Comparison of ENCODE assay signal across 8 cellular contexts in genomic region chr22:19029113-19030103, GRCh38.
DNase-seq lines count a peak whose midpoint lies in the region; TF ChIP-seq lines count a peak whose summit lies in the region.
"Not testable (repeated sequence)": the region's sequence is repeated elsewhere in the genome, so short reads cannot be mapped to it uniquely, and the experiment has no call there.

No MANE protein-coding gene starts in this region.

- H3K4me2 ChIP-seq in neuronal stem cell (ENCODE audit: insufficient read depth, low read length, poor library complexity, severe bottlenecking), result peak overlapping the region; percentile 54

- H2BK5ac ChIP-seq in neuronal stem cell (ENCODE audit: low read length), result not testable (repeated sequence)

- not testable (repeated sequence) for TF ChIP-seq CTCF in endodermal cell (conservative IDR thresholded peaks at IDR 0.05); liver (IDR thresholded peaks at IDR 0.05; ENCODE audit: low read depth, low read length, missing input control); type B pancreatic cell (conservative IDR thresholded peaks at IDR 0.05)

- not testable (repeated sequence) for H3K4me1 ChIP-seq in adipocyte (ENCODE audit: control insufficient read depth, insufficient read depth, low read length); endodermal cell (ENCODE audit: control insufficient read depth, insufficient read depth, low read length); neuronal stem cell (ENCODE audit: control insufficient read depth in 2 of 2, insufficient read depth in 1 of 2, low read depth in 1 of 2, low read length in 2 of 2)
- H3K4me1 ChIP-seq in liver (ENCODE audit: control insufficient read depth in 4 of 4, insufficient read depth in 4 of 4, low read length in 3 of 4), result peaks cover 0 to 10% (median 4%) of the 10 kb centered on the region in 4 donors

- H3K4me3 Mint-ChIP-seq in endodermal cell, result not testable (repeated sequence)
- H3K4me3 Mint-ChIP-seq in type B pancreatic cell, result peak overlapping the region; percentile 59

- H3K23ac ChIP-seq in neuronal stem cell (ENCODE audit: low read depth, low read length, poor library complexity), result not testable (repeated sequence)

- H3K4me3 ChIP-seq in H7 (ENCODE audit: insufficient read depth, low read depth, low read length) (peak overlapping the region; percentile 8; the same call in 1 of the 2 replicates), liver (ENCODE audit: low read depth in 1 of 3, low read length in 3 of 3) (peak overlapping the region in 2 of 3 donors; percentile 31 to 39)
- H3K4me3 ChIP-seq in adipocyte (ENCODE audit: low read length); endodermal cell (ENCODE audit: low read length); neuronal stem cell (ENCODE audit: low read length in 2 of 2): not testable (repeated sequence)

- not testable (repeated sequence) for H3K36me3 ChIP-seq in H7 (replicated peaks; ENCODE audit: control insufficient read depth, insufficient read depth, low read length); adipocyte (ENCODE audit: control insufficient read depth, insufficient read depth, low read length, severe bottlenecking); endodermal cell (ENCODE audit: control insufficient read depth, insufficient read depth, low read length); liver (ENCODE audit: control insufficient read depth in 4 of 4, insufficient read depth in 3 of 4, low read depth in 1 of 4, low read length in 3 of 4); neuronal stem cell (replicated peaks in 1 of 2; ENCODE audit: control insufficient read depth in 2 of 2, insufficient read depth in 2 of 2, low read length in 2 of 2)

- TF ChIP-seq RAD21 in liver (IDR thresholded peaks at IDR 0.05), result not testable (repeated sequence)

- H2BK12ac ChIP-seq in neuronal stem cell (ENCODE audit: low read length), result not testable (repeated sequence)

- H2BK15ac ChIP-seq in neuronal stem cell (ENCODE audit: low read length), result not testable (repeated sequence)

- H3K27ac ChIP-seq in endodermal cell (ENCODE audit: low read depth, low read length); liver (ENCODE audit: low read depth in 1 of 2, low read length in 2 of 2); neuronal stem cell (replicated peaks; ENCODE audit: low read length): not testable (repeated sequence)

- peak overlapping the region; percentile 48 for H3K18ac ChIP-seq in neuronal stem cell (ENCODE audit: low read length)

- H3K27me3 Mint-ChIP-seq in endodermal cell (ENCODE audit: insufficient read depth) (peaks cover 51% of the 10 kb centered on the region), type B pancreatic cell (peaks cover 48% of the 10 kb centered on the region)

- H2AFZ ChIP-seq in neuronal stem cell (ENCODE audit: low read length), result peak overlapping the region; percentile 49

- not testable (repeated sequence) for H3K4ac ChIP-seq in neuronal stem cell (ENCODE audit: low read length)

- H3K27me3 ChIP-seq in H7 (ENCODE audit: control insufficient read depth, insufficient read depth, low read length), result peaks cover 19% of the 10 kb centered on the region
- not testable (repeated sequence) for H3K27me3 ChIP-seq in adipocyte (replicated peaks; ENCODE audit: control insufficient read depth, insufficient read depth, low read length); liver (ENCODE audit: control insufficient read depth in 4 of 4, insufficient read depth in 4 of 4, low read length in 3 of 4)
- peaks cover 33% of the 10 kb centered on the region for H3K27me3 ChIP-seq in endodermal cell (ENCODE audit: control insufficient read depth, insufficient read depth, low read length, poor library complexity, severe bottlenecking)
- peaks cover 0 to 27% (median 20%) of the 10 kb centered on the region in 3 experiments for H3K27me3 ChIP-seq in neuronal stem cell (ENCODE audit: control insufficient read depth in 3 of 3, insufficient read depth in 3 of 3, low read depth in 1 of 3, low read length in 3 of 3)

- 12% methylated on average over 90 of the region's 125 CpGs; no CpG with 5 or more reads in 1 of the 2 experiments for WGBS in endodermal cell (ENCODE audit: insufficient coverage in 1 of 2, insufficient read length in 1 of 2), 2 experiments
- WGBS in liver, result 6% methylated on average over 109 of the region's 125 CpGs
- no CpG with 5 or more reads among the region's 125 CpGs for WGBS in neuronal stem cell (ENCODE audit: extremely low coverage in 2 of 2, insufficient read length in 2 of 2, insufficient replicate concordance in 1 of 2), 2 donors

- H3K4me1 Mint-ChIP-seq in endodermal cell; type B pancreatic cell (ENCODE audit: unreplicated experiment): not testable (repeated sequence)

- not testable (repeated sequence) for H3K9me3 Mint-ChIP-seq in endodermal cell, type B pancreatic cell

- H3K27ac Mint-ChIP-seq in endodermal cell, type B pancreatic cell: not testable (repeated sequence)

- not testable (repeated sequence) for H3K14ac ChIP-seq in neuronal stem cell (ENCODE audit: low read length)

- DNase-seq in AG20443 (ENCODE audit: low spot score) (peak; percentile 11), H7 (peak; percentile 70), NCI-H69 (lab: John Stamatoyannopoulos, UW) (peak; percentile 46), adipocyte (ENCODE audit: low read depth) (peak; percentile 5), endodermal cell (peak; percentile 61)
- DNase-seq in neuronal stem cell (ENCODE audit: low spot score); type B pancreatic cell (ENCODE audit: extremely low spot score, unreplicated experiment): not testable (repeated sequence)

- not testable (repeated sequence) for H3K36me3 Mint-ChIP-seq in endodermal cell (ENCODE audit: low read depth); type B pancreatic cell

- not testable (repeated sequence) for H4K8ac ChIP-seq in neuronal stem cell (ENCODE audit: low read depth, low read length)

- not testable (repeated sequence) for H4K91ac ChIP-seq in neuronal stem cell (ENCODE audit: low read depth, low read length, poor library complexity)

- H2AK5ac ChIP-seq in neuronal stem cell (ENCODE audit: low read depth, low read length), result not testable (repeated sequence)

- H3K79me1 ChIP-seq in neuronal stem cell (ENCODE audit: low read depth, low read length), result not testable (repeated sequence)

- not testable (repeated sequence) for H3K9ac ChIP-seq in adipocyte (ENCODE audit: low read length); endodermal cell (ENCODE audit: extremely low read depth, low read length, poor library complexity, severe bottlenecking); liver (ENCODE audit: low read depth in 1 of 2, low read length in 2 of 2); neuronal stem cell (ENCODE audit: low read depth, low read length, poor library complexity)

- not testable (repeated sequence) for H3K9me3 ChIP-seq in adipocyte (ENCODE audit: control insufficient read depth, low read length); endodermal cell (ENCODE audit: control insufficient read depth, low read length); liver (ENCODE audit: control insufficient read depth in 4 of 4, low read length in 3 of 4); neuronal stem cell (replicated peaks in 1 of 2; ENCODE audit: control insufficient read depth in 2 of 2, insufficient read depth in 1 of 2, low read depth in 1 of 2, low read length in 2 of 2)

- H2BK120ac ChIP-seq in neuronal stem cell (ENCODE audit: low read depth, low read length), result not testable (repeated sequence)
